ENCODE assay signal across 8 cellular contexts in the genomic region with DNA sequence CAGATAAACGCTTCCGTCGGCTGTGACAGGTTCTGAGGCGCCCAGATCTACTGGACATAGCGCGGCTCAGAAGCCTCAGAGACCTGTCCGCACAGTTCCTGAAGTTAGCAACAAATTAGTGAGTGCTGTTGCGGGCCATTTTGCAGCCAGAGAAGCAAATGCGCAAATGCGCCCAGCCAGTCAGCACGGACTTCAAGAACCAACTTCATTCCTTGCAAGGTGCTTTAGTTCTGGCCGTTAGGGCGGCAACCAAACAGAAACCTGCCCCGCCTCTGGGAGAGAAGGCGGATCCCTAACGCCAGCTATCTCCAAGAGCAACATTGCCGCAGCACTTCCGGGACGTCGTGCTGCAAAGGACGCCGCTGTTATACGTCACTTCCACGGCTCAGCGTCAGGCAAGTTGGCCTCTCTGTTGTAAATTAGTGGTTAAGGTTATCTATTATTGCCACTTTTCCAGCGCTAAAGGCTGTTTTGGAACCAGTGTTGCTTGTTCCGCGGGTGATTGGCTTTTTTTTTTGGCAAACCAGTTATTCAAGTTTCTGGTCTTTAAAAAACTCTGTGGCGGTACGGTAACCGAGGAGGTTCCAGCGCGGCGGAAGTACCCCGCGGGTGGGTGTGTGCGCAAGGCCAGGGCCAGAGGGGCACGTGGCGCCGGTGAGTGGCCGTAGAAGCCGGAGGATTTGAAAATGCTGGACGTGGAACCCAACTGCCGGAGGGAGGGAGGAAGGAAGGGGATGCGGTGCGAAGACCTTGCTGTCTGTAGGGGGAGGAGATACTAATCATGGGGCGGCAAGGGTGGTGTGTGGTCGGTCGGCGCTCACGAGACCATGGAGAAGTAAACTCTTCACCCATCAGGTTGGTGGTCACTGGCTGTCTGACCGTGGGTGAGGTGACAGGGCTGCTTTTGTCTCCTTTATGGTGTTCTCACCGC. TPM values are rescaled to one million over a fixed set of nuclear protein-coding genes. Genes with fewer than 3 reads are reported as not detected.
A peak's percentile ranks its signal among the peaks of the same experiment; 100 is the strongest.
DNase-seq lines count a peak whose midpoint lies in the region; ATAC-seq and TF ChIP-seq lines count a peak whose summit lies in the region.

TSS of gene GAR1 (plus strand) at position 612 of the 931 bp plus-strand sequence. CDS start 403 bp downstream, outside the sequence.

- no peaks in the 10 kb centered on the region for H3K9me3 Mint-ChIP-seq in activated T-helper 17 cell treated with anti-CD3 and anti-CD28 coated beads, Interleukin-2, amount 50 U/mL, for 72 hours
- no peaks in the 10 kb centered on the region for H3K9me3 Mint-ChIP-seq in natural killer cell

- H3K36me3 Mint-ChIP-seq in activated T-helper 17 cell treated with anti-CD3 and anti-CD28 coated beads, Interleukin-2, amount 50 U/mL, for 72 hours (ENCODE audit: low read depth) = peaks cover 52% of the 10 kb centered on the region
- no peaks in the 10 kb centered on the region for H3K36me3 Mint-ChIP-seq in natural killer cell

- H3K27ac Mint-ChIP-seq in activated T-helper 17 cell treated with anti-CD3 and anti-CD28 coated beads, Interleukin-2, amount 50 U/mL, for 72 hours = peak within 1 kb of the TSS; percentile 98
- H3K27ac Mint-ChIP-seq in natural killer cell = peak within 1 kb of the TSS; percentile 90 to 94

- H3K4me3 ChIP-seq in LNCaP clone FGC (ENCODE audit: low read depth, low read length) = peak within 1 kb of the TSS; percentile 78

- H3K27ac ChIP-seq in RWPE1 = peak within 1 kb of the TSS; percentile 75

- no peaks in the 10 kb centered on the region for H3K27me3 Mint-ChIP-seq in activated T-helper 17 cell treated with anti-CD3 and anti-CD28 coated beads, Interleukin-2, amount 50 U/mL, for 72 hours
- H3K27me3 Mint-ChIP-seq in natural killer cell (ENCODE audit: low read depth in 2 of 2) = peaks cover 9 to 10% of the 10 kb centered on the region in 2 donors

- peak; percentile 96 for ATAC-seq in activated T-helper 17 cell treated with anti-CD3 and anti-CD28 coated beads, Interleukin-2, amount 50 U/mL, for 72 hours (replicated peaks)
- peak; percentile 83 to 91 (median 84) for ATAC-seq in natural killer cell

- POLR2A ChIA-PET in RWPE1 (lab: Yijun Ruan, JAX; ENCODE audit: low non-redundant PET) = no interaction called here

- intact Hi-C loops in natural killer cell (cut with micrococcal nuclease) = loop anchor here (5.0 kb wide), 2 partner anchors 253 to 383 kb away; partner anchors contain the start of genes MCUB and SEC24B

- CTCF ChIA-PET in RWPE1 (lab: Yijun Ruan, JAX) = interaction anchor here (0.6 to 0.7 kb wide), 2 partner anchors 129 to 383 kb away, joined by 3 to 9 read pairs; no protein-coding TSS in a partner anchor

- TF ChIP-seq CTCF in LNCaP clone FGC (IDR thresholded peaks at IDR 0.05; ENCODE audit: control insufficient read depth, extremely low read depth, insufficient read depth) (no peak), RWPE1 (conservative IDR thresholded peaks at IDR 0.05; ENCODE audit: low read depth) (no peak), natural killer cell (IDR thresholded peaks at IDR 0.05) (no peak)

- peaks cover 28% of the 10 kb centered on the region for H3K4me1 Mint-ChIP-seq in activated T-helper 17 cell treated with anti-CD3 and anti-CD28 coated beads, Interleukin-2, amount 50 U/mL, for 72 hours
- H3K4me1 Mint-ChIP-seq in natural killer cell = peaks cover 36 to 40% of the 10 kb centered on the region in 2 donors

- peak within 1 kb of the TSS; percentile 98 for H3K4me3 Mint-ChIP-seq in activated T-helper 17 cell treated with anti-CD3 and anti-CD28 coated beads, Interleukin-2, amount 50 U/mL, for 72 hours
- H3K4me3 Mint-ChIP-seq in natural killer cell = peak within 1 kb of the TSS; percentile 93

- DNase-seq in Daoy (ENCODE audit: low read depth) = peak; percentile 89
- DNase-seq in GOT3 (lab: John Stamatoyannopoulos, UW) = peak; percentile 39
- DNase-seq in LNCaP clone FGC (ENCODE audit: low read depth) = peak; percentile 89
- peak; percentile 92 for DNase-seq in RWPE1 (ENCODE audit: low spot score)
- peak; percentile 90 for DNase-seq in fibroblast of peridontal ligament (ENCODE audit: extremely low read depth)
- peak; percentile 70 for DNase-seq in natural killer cell
- DNase-seq in stimulated activated naive CD4-positive, alpha-beta T cell treated with Interleukin-2 at 50 U/mL for 16 hours (lab: John Stamatoyannopoulos, UW) = peak; percentile 89

RNA-seq across cellular contexts. Expression of gene GAR1, which starts in this region (rescaled TPM):
- 5.7 and 6.4 TPM in 2 replicates for total RNA-seq in Daoy (2014; rRNA removed; shearing (Covaris generic))
- 10 to 100 TPM; 18.3 to 38.2 TPM for total RNA-seq in activated T-helper 17 cell treated with anti-CD3 and anti-CD28 coated beads, Interleukin-2, amount 50 U/mL, for 72 hours
- 10 to 100 TPM in 1 of 3 donors, 1 to 10 TPM in 2; 9.5 to 11.2 (median 9.7) TPM for total RNA-seq in natural killer cell

Comparison
In these comparisons a context has a peak if more than half of its experiments do, and no peak if none do; other contexts are left out.
1. Peak in every context shown above with its lines: DNase-seq, ATAC-seq, H3K4me3 ChIP-seq and H3K27ac ChIP-seq.
2. DNase-seq: peak in every context shown above with its lines; median percentile 92 in RWPE1; 90 in fibroblast of peridontal ligament; 89 in Daoy; 89 in LNCaP clone FGC; 89 in stimulated activated naive CD4-positive, alpha-beta T cell treated with Interleukin-2 at 50 U/mL for 16 hours; 70 in natural killer cell; 39 in GOT3.